19 cellular contexts compared by ENCODE assay signal in genomic region chr2:190891913-190892312, GRCh38. TPM values are rescaled to one million over a fixed set of nuclear protein-coding genes. Genes with fewer than 3 reads are reported as not detected.
DNase-seq lines count a peak whose midpoint lies in the region; ATAC-seq and TF ChIP-seq lines count a peak whose summit lies in the region.
"Had no signal": no experiment of that assay in that cellular context is flagged by ENCODE, and none has a peak within 500 bp of the region (broad histone marks: within the 10 kb centered on the region; RNA-seq: fewer than 3 reads in every experiment).

No MANE protein-coding gene starts in this region.

- H2AFZ ChIP-seq in OCI-LY7 (ENCODE audit: low read length), result no peak overlapping the region

- H3K27ac Mint-ChIP-seq in activated naive CD4-positive, alpha-beta T cell treated with anti-CD3 and anti-CD28 coated beads, Interleukin-2, amount 10 ng/mL, durations not matched to agents 7 days and 5 days, result peak overlapping the region; percentile 3
- H3K27ac Mint-ChIP-seq in immature natural killer cell, result peak overlapping the region in 5 of 6 donors; percentile 2 to 42 (median 22)
- H3K27ac Mint-ChIP-seq: activated CD8-positive, alpha-beta memory T cell treated with anti-CD3 and anti-CD28 coated beads, Interleukin-2, amount 10 ng/mL, durations not matched to agents 7 days and 5 days had no signal

- H3K27ac ChIP-seq in OCI-LY7 (ENCODE audit: low read depth, low read length, poor library complexity, severe bottlenecking) (no peak overlapping the region), thoracic aorta (peak overlapping the region; percentile 47 to 52), esophagus muscularis mucosa (replicated peaks in 1 of 4) (peak overlapping the region in 2 of 4 donors; percentile 3 to 7)
- H3K27ac ChIP-seq: colonic mucosa had no signal

- WGBS in esophagus muscularis mucosa, result 66% methylated on average over 1 of the region's 1 CpG

- H3K36me3 ChIP-seq in OCI-LY7 (ENCODE audit: insufficient read depth, low read length), result peaks cover 84% of the 10 kb centered on the region
- H3K36me3 ChIP-seq in thoracic aorta, result peaks cover 13% of the 10 kb centered on the region
- H3K36me3 ChIP-seq in esophagus muscularis mucosa, result peaks cover 4 to 16% (median 7%) of the 10 kb centered on the region in 4 donors
- H3K36me3 ChIP-seq: colonic mucosa had no signal

- H3K9me3 ChIP-seq in OCI-LY7 (ENCODE audit: low read length), result no peaks in the 10 kb centered on the region
- H3K9me3 ChIP-seq in thoracic aorta, result no peaks in the 10 kb centered on the region
- no peaks in the 10 kb centered on the region for H3K9me3 ChIP-seq in esophagus muscularis mucosa
- H3K9me3 ChIP-seq: colonic mucosa, heart left ventricle had no signal

- no peak for TF ChIP-seq POLR2A in esophagus muscularis mucosa (IDR thresholded peaks at IDR 0.05; ENCODE audit: low read depth)

- no peaks in the 10 kb centered on the region for H3K27me3 ChIP-seq in thoracic aorta (replicated peaks; ENCODE audit: insufficient read depth)
- H3K27me3 ChIP-seq in esophagus muscularis mucosa, result no peaks in the 10 kb centered on the region
- H3K27me3 ChIP-seq: colonic mucosa, heart left ventricle had no signal

- H3K9me2 ChIP-seq in OCI-LY7 (ENCODE audit: insufficient read depth, low read length), result no peaks in the 10 kb centered on the region

- CTCF ChIA-PET in activated naive CD4-positive, alpha-beta T cell treated with anti-CD3 and anti-CD28 coated beads, Interleukin-2, amount 10 ng/mL, durations not matched to agents 7 days and 5 days (lab: Charles Lee), result interaction anchor here (1.1 kb wide), 1 partner anchor 133 kb away, joined by 3 read pairs; no protein-coding TSS in a partner anchor
- CTCF ChIA-PET in OCI-LY7 (lab: Charles Lee; ENCODE audit: unreplicated experiment), result no interaction called here

- no peak for TF ChIP-seq EP300 in esophagus muscularis mucosa (IDR thresholded peaks at IDR 0.05)

- H3K4me3 ChIP-seq in OCI-LY7 (ENCODE audit: low read depth, low read length, poor library complexity, severe bottlenecking), result no peak overlapping the region
- no peak overlapping the region for H3K4me3 ChIP-seq in thoracic aorta
- H3K4me3 ChIP-seq in esophagus muscularis mucosa, result no peak overlapping the region
- H3K4me3 ChIP-seq: colonic mucosa, heart left ventricle, K562 had no signal

- POLR2A ChIA-PET in OCI-LY7 (lab: Charles Lee), result interaction anchor here (0.7 to 3.6 kb wide), 5 partner anchors 10 to 72 kb away, joined by 4 to 35 read pairs (median 5); no protein-coding TSS in a partner anchor

- no peak for DNase-seq in activated naive CD4-positive, alpha-beta T cell treated with anti-CD3 and anti-CD28 coated beads, Interleukin-2, amount 10 ng/mL, durations not matched to agents 7 days and 5 days
- no peak for DNase-seq in activated naive CD4-positive, alpha-beta T cell treated with anti-CD3 and anti-CD28 coated beads, Interleukin-2, amount 50 U/mL, for 16 hours
- no peak for DNase-seq in OCI-LY7 (ENCODE audit: low spot score)
- no peak for DNase-seq in immature natural killer cell
- no peak for DNase-seq in thoracic aorta (ENCODE audit: low spot score)
- DNase-seq in globus pallidus (ENCODE audit: low spot score), result no peak
- no peak for DNase-seq in midbrain (lab: John Stamatoyannopoulos, UW)
- no peak for DNase-seq in esophagus muscularis mucosa (ENCODE audit: extremely low spot score)
- DNase-seq: activated CD8-positive, alpha-beta memory T cell treated with anti-CD3 and anti-CD28 coated beads, Interleukin-2, amount 10 ng/mL, durations not matched to agents 7 days and 5 days; colonic mucosa; HCEC 1CT; heart left ventricle; left cardiac atrium; NCI-H1436; NCI-H446; retina; stimulated activated CD4-positive, alpha-beta T cell treated with anti-CD3 and anti-CD28 coated beads, Interleukin-2, amount 100 ng/mL, for 24 hours; stimulated activated CD8-positive, alpha-beta memory T cell treated with anti-CD3 and anti-CD28 coated beads, Interleukin-4, amount 100 ng/mL, for 48 hours had no signal

- no peaks in the 10 kb centered on the region for H3K9me3 Mint-ChIP-seq in activated naive CD4-positive, alpha-beta T cell treated with anti-CD3 and anti-CD28 coated beads, Interleukin-2, amount 10 ng/mL, durations not matched to agents 7 days and 5 days
- no peaks in the 10 kb centered on the region for H3K9me3 Mint-ChIP-seq in immature natural killer cell

- ATAC-seq in thoracic aorta (ENCODE audit: insufficient number of reproducible peaks, low FRiP score, low read depth), result no peak
- ATAC-seq: activated CD8-positive, alpha-beta memory T cell treated with anti-CD3 and anti-CD28 coated beads, Interleukin-2, amount 10 ng/mL, durations not matched to agents 7 days and 5 days had no signal

- H3K79me2 ChIP-seq in OCI-LY7 (ENCODE audit: insufficient read depth, low read depth, low read length), result peaks cover 86% of the 10 kb centered on the region

- peaks cover 61% of the 10 kb centered on the region for H4K20me1 ChIP-seq in OCI-LY7 (ENCODE audit: insufficient read depth, low read length)

- TF ChIP-seq CTCF in OCI-LY7 (conservative IDR thresholded peaks at IDR 0.05; ENCODE audit: low read length) (no peak), thoracic aorta (IDR thresholded peaks at IDR 0.05) (no peak), esophagus muscularis mucosa (IDR thresholded peaks at IDR 0.05) (no peak)

- no peaks in the 10 kb centered on the region for H3K27me3 Mint-ChIP-seq in activated naive CD4-positive, alpha-beta T cell treated with anti-CD3 and anti-CD28 coated beads, Interleukin-2, amount 10 ng/mL, durations not matched to agents 7 days and 5 days
- H3K27me3 Mint-ChIP-seq in immature natural killer cell (ENCODE audit: low read depth in 3 of 3), result peaks cover 0 to 2% (median 0%) of the 10 kb centered on the region in 3 donors
- H3K27me3 Mint-ChIP-seq: activated CD8-positive, alpha-beta memory T cell treated with anti-CD3 and anti-CD28 coated beads, Interleukin-2, amount 10 ng/mL, durations not matched to agents 7 days and 5 days had no signal

- intact Hi-C loops in OCI-LY7 (cut with micrococcal nuclease; ENCODE audit: unreplicated experiment) (no loop called here), esophagus muscularis mucosa (cut with DNase I) (no loop called here)

- no peak overlapping the region for H3K4me3 Mint-ChIP-seq in activated naive CD4-positive, alpha-beta T cell treated with anti-CD3 and anti-CD28 coated beads, Interleukin-2, amount 10 ng/mL, durations not matched to agents 7 days and 5 days
- H3K4me3 Mint-ChIP-seq in immature natural killer cell, result peak overlapping the region in 3 of 5 donors; percentile 0 to 5 (median 3)
- H3K4me3 Mint-ChIP-seq: activated CD8-positive, alpha-beta memory T cell treated with anti-CD3 and anti-CD28 coated beads, Interleukin-2, amount 10 ng/mL, durations not matched to agents 7 days and 5 days had no signal

- H3K4me2 ChIP-seq in OCI-LY7 (ENCODE audit: low read length), result 0 out of 2 replicates have a peak overlapping the region, but pooled peaks have one; percentile 6

- peaks cover 32% of the 10 kb centered on the region for H3K36me3 Mint-ChIP-seq in activated naive CD4-positive, alpha-beta T cell treated with anti-CD3 and anti-CD28 coated beads, Interleukin-2, amount 10 ng/mL, durations not matched to agents 7 days and 5 days
- peaks cover 0 to 11% (median 10%) of the 10 kb centered on the region in 3 donors for H3K36me3 Mint-ChIP-seq in immature natural killer cell

- peaks cover 49% of the 10 kb centered on the region for H3K4me1 Mint-ChIP-seq in activated naive CD4-positive, alpha-beta T cell treated with anti-CD3 and anti-CD28 coated beads, Interleukin-2, amount 10 ng/mL, durations not matched to agents 7 days and 5 days
- peaks cover 74 to 96% of the 10 kb centered on the region in 2 donors for H3K4me1 Mint-ChIP-seq in immature natural killer cell

- H3K4me1 ChIP-seq in OCI-LY7 (ENCODE audit: insufficient read depth, low read length, poor library complexity, severe bottlenecking), result peaks cover 36% of the 10 kb centered on the region
- peaks cover 71 to 89% of the 10 kb centered on the region in 2 donors for H3K4me1 ChIP-seq in thoracic aorta (ENCODE audit: control insufficient read depth in 1 of 2, low read depth in 2 of 2)
- H3K4me1 ChIP-seq in esophagus muscularis mucosa, result peaks cover 28 to 85% (median 59%) of the 10 kb centered on the region in 4 donors
- H3K4me1 ChIP-seq: colonic mucosa had no signal

- BruUV-seq in OCI-LY7 (replicated peaks; lab: Mats Ljungman, UMichigan), result no TSS peak

RNA-seq across cellular contexts. Expression of gene GLS, which starts 11.3 kb away (rescaled TPM):
- total RNA-seq in OCI-LY7 (2014; rRNA removed; shearing (Covaris generic)), result 82.0 and 102 TPM in 2 replicates
- total RNA-seq in OCI-LY7 (2022) (93.1 and 103 TPM in 2 replicates), thoracic aorta (100 to 1,000 TPM; 415 to 476 TPM), esophagus muscularis mucosa (100 to 1,000 TPM in 1 of 4 donors, 10 to 100 TPM in 3; 93.6 to 125 (median 94.0) TPM)
- polyA plus RNA-seq in immature natural killer cell, result 10 to 100 TPM; 20.5 to 37.8 (median 29.7) TPM
